In the genomic region with DNA sequence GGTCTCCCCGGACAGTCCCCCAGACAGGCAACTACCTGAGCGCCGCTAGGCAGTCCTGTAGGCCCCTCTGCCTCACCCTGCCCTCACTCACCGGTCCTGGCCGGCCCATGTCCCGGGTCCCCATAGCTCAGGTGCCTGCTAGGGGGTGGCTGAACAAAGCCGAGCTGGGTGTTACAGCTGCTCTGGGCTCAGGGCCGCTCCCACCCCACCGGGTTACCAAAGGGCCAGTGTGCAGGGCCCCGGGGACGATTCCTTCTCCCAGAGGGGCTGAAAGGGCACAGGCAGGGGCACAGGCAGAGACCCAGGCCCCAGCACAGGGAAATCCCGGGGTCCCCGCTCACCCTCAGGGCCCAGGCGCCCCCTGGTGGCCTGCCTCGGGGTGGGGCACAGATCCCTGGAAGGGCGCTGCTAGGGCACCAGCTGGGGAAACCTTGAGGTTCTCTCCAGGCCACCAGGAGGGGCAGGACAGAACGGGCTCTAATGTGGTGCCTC, we compare ENCODE assay signal across 8 cellular contexts.
DNase-seq lines count a peak whose midpoint lies in the region; ATAC-seq and TF ChIP-seq lines count a peak whose summit lies in the region.

No MANE protein-coding gene starts in this region.

- in situ Hi-C loops in ACHN (cut with HindIII; ENCODE audit: low pct_ligation_motif_present, low pct_unique_long_range_greater_than_20kb, low sequenced_read_pairs): no loop called here

- no peak for ATAC-seq in HG02759 (IDR thresholded peaks at IDR 0.05; ENCODE audit: unreplicated experiment)
- ATAC-seq in GM19395 (IDR thresholded peaks at IDR 0.05; ENCODE audit: unreplicated experiment): no peak

- no peaks in the 10 kb centered on the region for H3K9me2 ChIP-seq in SU-DHL-6 (replicated peaks; ENCODE audit: insufficient read depth, low read length)

- peak; percentile 94 for TF ChIP-seq CTCF in SU-DHL-6 (IDR thresholded peaks at IDR 0.05; ENCODE audit: insufficient read depth, low read length, poor library complexity, severe bottlenecking)

- no peak overlapping the region for H3K27ac ChIP-seq in SU-DHL-6 (ENCODE audit: low read depth, low read length)

- H3K4me3 ChIP-seq in SU-DHL-6 (ENCODE audit: insufficient read depth, low read length, poor library complexity, severe bottlenecking): no peak overlapping the region

- H3K79me2 ChIP-seq in SU-DHL-6 (ENCODE audit: insufficient read depth, low read length): no peaks in the 10 kb centered on the region

- no peaks in the 10 kb centered on the region for H3F3A ChIP-seq in SU-DHL-6 (ENCODE audit: insufficient read depth)

- H2AFZ ChIP-seq in SU-DHL-6 (ENCODE audit: low read depth, low read length, severe bottlenecking): no peak overlapping the region

- no peaks in the 10 kb centered on the region for H3K9me3 ChIP-seq in SU-DHL-6 (ENCODE audit: insufficient read depth, low read length)

- no peaks in the 10 kb centered on the region for H3K36me3 ChIP-seq in SU-DHL-6 (ENCODE audit: low read length)

- H3K9ac ChIP-seq in SU-DHL-6 (ENCODE audit: low read length): no peak overlapping the region

- no peak overlapping the region for H3K4me2 ChIP-seq in SU-DHL-6 (ENCODE audit: low read depth, low read length, poor library complexity, severe bottlenecking)

- H4K20me1 ChIP-seq in SU-DHL-6 (ENCODE audit: low read depth, low read length): no peaks in the 10 kb centered on the region

- DNase-seq in ACHN (peak; percentile 30), GM19238 (ENCODE audit: insufficient read length, low spot score) (peak; percentile 74), iPS-NIHi11 (ENCODE audit: low spot score) (peak; percentile 95)
- peak; percentile 30 for DNase-seq in activated naive CD8-positive, alpha-beta T cell treated with anti-CD3 and anti-CD28 coated beads, Interleukin-2, amount 50 U/mL, for 16 hours (ENCODE audit: low read depth, low spot score)
- peak; percentile 49 for DNase-seq in stimulated activated CD4-positive, alpha-beta T cell treated with anti-CD3 and anti-CD28 coated beads, Interleukin-2, amount 100 ng/mL, for 4 hours (ENCODE audit: low read depth)

- H3K27me3 ChIP-seq in SU-DHL-6 (ENCODE audit: low read length): no peaks in the 10 kb centered on the region

Comparison
In these comparisons a context has a peak if more than half of its experiments do, and no peak if none do; other contexts are left out.
1. DNase-seq: peak in every context shown above with its lines; median percentile 95 in iPS-NIHi11; 74 in GM19238; 49 in stimulated activated CD4-positive, alpha-beta T cell treated with anti-CD3 and anti-CD28 coated beads, Interleukin-2, amount 100 ng/mL, for 4 hours; 30 in ACHN; 30 in activated naive CD8-positive, alpha-beta T cell treated with anti-CD3 and anti-CD28 coated beads, Interleukin-2, amount 50 U/mL, for 16 hours.